In the genomic region with DNA sequence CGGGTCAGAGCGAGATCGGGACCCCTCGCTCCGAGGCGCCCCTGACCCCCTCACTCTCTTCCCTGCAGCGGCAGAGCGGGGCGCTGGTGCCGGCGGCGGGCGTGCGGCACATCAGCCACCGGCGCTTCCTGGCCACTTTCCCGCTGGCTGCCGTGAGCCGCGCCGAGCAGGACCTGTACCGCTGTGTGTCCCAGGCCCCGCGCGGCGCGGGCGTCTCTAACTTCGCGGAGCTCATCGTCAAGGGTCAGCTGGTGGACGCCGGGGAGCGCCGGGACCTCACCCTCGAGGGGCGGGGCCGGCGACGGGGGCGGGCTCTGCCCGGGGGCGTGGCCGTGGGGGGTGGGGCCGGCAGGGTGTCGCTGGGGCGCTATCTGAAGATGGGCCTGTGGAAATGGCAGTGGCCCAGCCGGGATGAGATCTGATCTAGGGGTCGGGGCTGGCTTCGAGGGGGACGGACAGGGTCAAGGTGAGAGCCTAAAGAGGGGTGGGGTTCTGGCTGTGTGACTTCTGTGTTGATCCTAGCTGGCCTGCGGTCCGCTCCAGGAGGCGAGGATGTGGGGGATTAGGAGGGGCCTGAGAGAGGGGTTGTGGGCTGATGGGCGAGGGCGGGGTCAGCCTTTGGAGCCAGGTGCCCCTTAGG, we compare ENCODE assay signal across 1 cellular context.
TF ChIP-seq lines count a peak whose summit lies in the region.

No MANE protein-coding gene starts in this region.

TF ChIP-seq in K562, 482 proteins besides CTCF, POLR2A, EP300 and RAD21 (continued from another document and continues in another):
- TF ChIP-seq ZBTB40 (IDR thresholded peaks at IDR 0.05) (0 out of 2 replicates have a peak, but pooled peaks have one; percentile 18), ZBTB40 (CRISPR knock-in tag; IDR thresholded peaks at IDR 0.05) (no peak), TCFL5 (CRISPR knock-in tag; conservative IDR thresholded peaks at IDR 0.05) (no peak), ZBTB11 (CRISPR knock-in tag; IDR thresholded peaks at IDR 0.05) (no peak), STAG1 (CRISPR knock-in tag; IDR thresholded peaks at IDR 0.05; ENCODE audit: borderline replicate concordance) (no peak), ETV1 (tag; conservative IDR thresholded peaks at IDR 0.05; ENCODE audit: low read depth) (no peak), EHMT2 (IDR thresholded peaks at IDR 0.05) (no peak), SAFB (IDR thresholded peaks at IDR 0.05; ENCODE audit: borderline replicate concordance, low read depth, low read length) (0 out of 2 replicates have a peak, but pooled peaks have one; percentile 35), ZNF184 (CRISPR knock-in tag; IDR thresholded peaks at IDR 0.05) (no peak), PHTF2 (CRISPR knock-in tag; IDR thresholded peaks at IDR 0.05) (no peak), HDGF (IDR thresholded peaks at IDR 0.05) (no peak), NFYB (IDR thresholded peaks at IDR 0.05; ENCODE audit: extremely low read depth, insufficient read length) (no peak), PCBP2 (IDR thresholded peaks at IDR 0.05; ENCODE audit: low read depth, low read length, poor library complexity, severe bottlenecking) (no peak), L3MBTL2 (IDR thresholded peaks at IDR 0.05) (peak; percentile 46; the same call in 1 of the 2 replicates), GABPA (tag; conservative IDR thresholded peaks at IDR 0.05; ENCODE audit: low read depth) (no peak), NCOA1 (IDR thresholded peaks at IDR 0.05; ENCODE audit: low read depth) (no peak), SMARCA4 (IDR thresholded peaks at IDR 0.05) (no peak), SMC3 (conservative IDR thresholded peaks at IDR 0.05; ENCODE audit: insufficient read depth, low read depth, low read length) (no peak), HCFC1 (IDR thresholded peaks at IDR 0.05; ENCODE audit: low read depth, low read length) (no peak), ZNF316 (IDR thresholded peaks at IDR 0.05) (no peak), TBP (optimal IDR thresholded peaks at IDR 0.05; ENCODE audit: low read depth, low read length) (no peak), ELF2 (CRISPR knock-in tag; IDR thresholded peaks at IDR 0.05) (no peak), ZNF431 (CRISPR knock-in tag; IDR thresholded peaks at IDR 0.05) (no peak), POLR2B (IDR thresholded peaks at IDR 0.05; ENCODE audit: low read depth, partially characterized antibody) (no peak), MAZ (CRISPR knock-in tag; conservative IDR thresholded peaks at IDR 0.05 in 1 of 2, IDR thresholded peaks at IDR 0.05 in 1 of 2) (peak in 1 of 2 experiments; percentile 63; a peak in 1 of 4 replicates), SIN3A (IDR thresholded peaks at IDR 0.05; ENCODE audit: borderline replicate concordance in 2 of 2, control insufficient read depth in 1 of 2, low read depth in 2 of 2, low read length in 2 of 2) (0 out of 4 replicates have a peak, but pooled peaks have one; percentile 48 to 49), THRB (CRISPR knock-in tag; conservative IDR thresholded peaks at IDR 0.05) (0 out of 2 replicates have a peak, but pooled peaks have one; percentile 31), CREB3 (tag; conservative IDR thresholded peaks at IDR 0.05; ENCODE audit: low read depth) (no peak)
- TF ChIP-seq, protein P1, sequence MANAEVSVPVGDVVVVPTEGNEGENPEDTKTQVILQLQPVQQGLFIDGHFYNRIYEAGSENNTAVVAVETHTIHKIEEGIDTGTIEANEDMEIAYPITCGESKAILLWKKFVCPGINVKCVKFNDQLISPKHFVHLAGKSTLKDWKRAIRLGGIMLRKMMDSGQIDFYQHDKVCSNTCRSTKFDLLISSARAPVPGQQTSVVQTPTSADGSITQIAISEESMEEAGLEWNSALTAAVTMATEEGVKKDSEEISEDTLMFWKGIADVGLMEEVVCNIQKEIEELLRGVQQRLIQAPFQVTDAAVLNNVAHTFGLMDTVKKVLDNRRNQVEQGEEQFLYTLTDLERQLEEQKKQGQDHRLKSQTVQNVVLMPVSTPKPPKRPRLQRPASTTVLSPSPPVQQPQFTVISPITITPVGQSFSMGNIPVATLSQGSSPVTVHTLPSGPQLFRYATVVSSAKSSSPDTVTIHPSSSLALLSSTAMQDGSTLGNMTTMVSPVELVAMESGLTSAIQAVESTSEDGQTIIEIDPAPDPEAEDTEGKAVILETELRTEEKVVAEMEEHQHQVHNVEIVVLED (CRISPR knock-in tag; IDR thresholded peaks at IDR 0.05), result no peak
- TF ChIP-seq, protein P2, sequence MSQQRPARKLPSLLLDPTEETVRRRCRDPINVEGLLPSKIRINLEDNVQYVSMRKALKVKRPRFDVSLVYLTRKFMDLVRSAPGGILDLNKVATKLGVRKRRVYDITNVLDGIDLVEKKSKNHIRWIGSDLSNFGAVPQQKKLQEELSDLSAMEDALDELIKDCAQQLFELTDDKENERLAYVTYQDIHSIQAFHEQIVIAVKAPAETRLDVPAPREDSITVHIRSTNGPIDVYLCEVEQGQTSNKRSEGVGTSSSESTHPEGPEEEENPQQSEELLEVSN (IDR thresholded peaks at IDR 0.05; ENCODE audit: borderline replicate concordance in 1 of 2, extremely low read depth in 1 of 2, insufficient read depth in 1 of 2, insufficient read length in 1 of 2, low read depth in 1 of 2, low read length in 1 of 2, poor library complexity in 1 of 2, severe bottlenecking in 1 of 2), result peak in 1 of 2 experiments; percentile 47
- TF ChIP-seq, protein P3, sequence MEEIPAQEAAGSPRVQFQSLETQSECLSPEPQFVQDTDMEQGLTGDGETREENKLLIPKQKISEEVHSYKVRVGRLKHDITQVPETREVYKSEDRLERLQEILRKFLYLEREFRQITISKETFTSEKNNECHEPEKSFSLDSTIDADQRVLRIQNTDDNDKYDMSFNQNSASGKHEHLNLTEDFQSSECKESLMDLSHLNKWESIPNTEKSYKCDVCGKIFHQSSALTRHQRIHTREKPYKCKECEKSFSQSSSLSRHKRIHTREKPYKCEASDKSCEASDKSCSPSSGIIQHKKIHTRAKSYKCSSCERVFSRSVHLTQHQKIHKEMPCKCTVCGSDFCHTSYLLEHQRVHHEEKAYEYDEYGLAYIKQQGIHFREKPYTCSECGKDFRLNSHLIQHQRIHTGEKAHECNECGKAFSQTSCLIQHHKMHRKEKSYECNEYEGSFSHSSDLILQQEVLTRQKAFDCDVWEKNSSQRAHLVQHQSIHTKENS (CRISPR knock-in tag; IDR thresholded peaks at IDR 0.05), result no peak
- TF ChIP-seq, protein P4, sequence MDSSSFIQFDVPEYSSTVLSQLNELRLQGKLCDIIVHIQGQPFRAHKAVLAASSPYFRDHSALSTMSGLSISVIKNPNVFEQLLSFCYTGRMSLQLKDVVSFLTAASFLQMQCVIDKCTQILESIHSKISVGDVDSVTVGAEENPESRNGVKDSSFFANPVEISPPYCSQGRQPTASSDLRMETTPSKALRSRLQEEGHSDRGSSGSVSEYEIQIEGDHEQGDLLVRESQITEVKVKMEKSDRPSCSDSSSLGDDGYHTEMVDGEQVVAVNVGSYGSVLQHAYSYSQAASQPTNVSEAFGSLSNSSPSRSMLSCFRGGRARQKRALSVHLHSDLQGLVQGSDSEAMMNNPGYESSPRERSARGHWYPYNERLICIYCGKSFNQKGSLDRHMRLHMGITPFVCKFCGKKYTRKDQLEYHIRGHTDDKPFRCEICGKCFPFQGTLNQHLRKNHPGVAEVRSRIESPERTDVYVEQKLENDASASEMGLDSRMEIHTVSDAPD (CRISPR knock-in tag; IDR thresholded peaks at IDR 0.05), result no peak
- TF ChIP-seq, protein P5, sequence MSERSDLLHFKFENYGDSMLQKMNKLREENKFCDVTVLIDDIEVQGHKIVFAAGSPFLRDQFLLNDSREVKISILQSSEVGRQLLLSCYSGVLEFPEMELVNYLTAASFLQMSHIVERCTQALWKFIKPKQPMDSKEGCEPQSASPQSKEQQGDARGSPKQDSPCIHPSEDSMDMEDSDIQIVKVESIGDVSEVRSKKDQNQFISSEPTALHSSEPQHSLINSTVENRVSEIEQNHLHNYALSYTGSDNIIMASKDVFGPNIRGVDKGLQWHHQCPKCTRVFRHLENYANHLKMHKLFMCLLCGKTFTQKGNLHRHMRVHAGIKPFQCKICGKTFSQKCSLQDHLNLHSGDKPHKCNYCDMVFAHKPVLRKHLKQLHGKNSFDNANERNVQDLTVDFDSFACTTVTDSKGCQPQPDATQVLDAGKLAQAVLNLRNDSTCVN (CRISPR knock-in tag; IDR thresholded peaks at IDR 0.05), result no peak
